ENCODE assay signal across 9 cellular contexts in genomic region chr7:100483101-100483727, GRCh38. TPM values are rescaled to one million over a fixed set of nuclear protein-coding genes. Genes with fewer than 3 reads are reported as not detected.
DNase-seq lines count a peak whose midpoint lies in the region; ATAC-seq, FAIRE-seq and TF ChIP-seq lines count a peak whose summit lies in the region.
"Had no signal": no experiment of that assay in that cellular context is flagged by ENCODE, and none has a peak within 500 bp of the region (broad histone marks: within the 10 kb centered on the region; RNA-seq: fewer than 3 reads in every experiment).

No MANE protein-coding gene starts in this region.

- no peak overlapping the region for H3K9ac ChIP-seq in endothelial cell of umbilical vein (replicated peaks; ENCODE audit: extremely low read depth, insufficient read depth, low read length)

- H3K9me1 ChIP-seq in endothelial cell of umbilical vein (replicated peaks; ENCODE audit: control insufficient read depth, extremely low read depth, insufficient read depth, low read length), result no peaks in the 10 kb centered on the region

- DNase-seq in DMS 273 (lab: John Stamatoyannopoulos, UW; ENCODE audit: unreplicated experiment), result peak; percentile 89
- DNase-seq in DMS 273 treated with DMSO at 0.1 percent for 48 hours (lab: John Stamatoyannopoulos, UW), result no peak
- DNase-seq in NCI-H345 treated with DMSO at 0.1 percent for 48 hours (lab: John Stamatoyannopoulos, UW; ENCODE audit: unreplicated experiment), result peak; percentile 34
- DNase-seq in activated CD8-positive, alpha-beta memory T cell treated with anti-CD3 and anti-CD28 coated beads, Interleukin-2, amount 50 U/mL, for 48 hours, result peak; percentile 96
- peak; percentile 39 for DNase-seq in endothelial cell of umbilical vein (ENCODE audit: low read depth, low spot score)
- DNase-seq in mucosa of gallbladder (ENCODE audit: low spot score), result peak; percentile 58
- DNase-seq in stimulated activated CD8-positive, alpha-beta memory T cell treated with anti-CD3 and anti-CD28 coated beads, Interleukin-4, amount 100 ng/mL, for 1 hour (ENCODE audit: low read depth in 2 of 2, low spot score in 1 of 2), result peak; percentile 55 to 70

- intact Hi-C loops in endothelial cell of umbilical vein (cut with micrococcal nuclease), result loop anchor here (1.0 kb wide), 3 partner anchors 14 to 76 kb away; no protein-coding TSS in a partner anchor

- H2AFZ ChIP-seq in endothelial cell of umbilical vein (ENCODE audit: low read depth, low read length), result peak overlapping the region; percentile 52

- peaks cover 10% of the 10 kb centered on the region for H3K79me2 ChIP-seq in endothelial cell of umbilical vein (ENCODE audit: control insufficient read depth, insufficient read depth, low read length)

- no peak overlapping the region for H3K27ac ChIP-seq in endothelial cell of umbilical vein (ENCODE audit: insufficient read depth, low read depth, low read length)

- dilution Hi-C loops in endothelial cell of umbilical vein (cut with MboI; ENCODE audit: extremely low pct_ligation_motif_present, low sequenced_read_pairs), result no loop called here

- peaks cover 15% of the 10 kb centered on the region for H3K4me1 ChIP-seq in endothelial cell of umbilical vein (ENCODE audit: control insufficient read depth, extremely low read depth, insufficient read depth, low read length)

- H3K9me3 ChIP-seq in endothelial cell of umbilical vein (replicated peaks; ENCODE audit: control insufficient read depth, insufficient read depth, low read length), result no peaks in the 10 kb centered on the region

- ATAC-seq in HG02852 (IDR thresholded peaks at IDR 0.05; ENCODE audit: unreplicated experiment), result peak; percentile 40

- POLR2A ChIA-PET in endothelial cell of umbilical vein (lab: Charles Lee), result no interaction called here

- peak; percentile 87 to 99 for TF ChIP-seq CTCF in endothelial cell of umbilical vein (IDR thresholded peaks at IDR 0.05; ENCODE audit: extremely low read depth in 1 of 2, insufficient read depth in 1 of 2, low read depth in 1 of 2, low read length in 2 of 2)

- CTCF ChIA-PET in endothelial cell of umbilical vein (lab: Charles Lee), result interaction anchor here (0.8 to 3.0 kb wide), 16 partner anchors 10 to 242 kb away, joined by 3 to 55 read pairs (median 5); partner anchors contain the start of genes AGFG2 and ZCWPW1

- H3K4me2 ChIP-seq in endothelial cell of umbilical vein (ENCODE audit: insufficient read depth, low read length), result peak overlapping the region; percentile 20

- H3K4me3 ChIP-seq in endothelial cell of umbilical vein (replicated peaks in 1 of 3; ENCODE audit: insufficient read depth in 1 of 3, low read depth in 1 of 3, low read length in 3 of 3), result peak overlapping the region; percentile 29 to 60 (median 37)

- BruUV-seq in endothelial cell of umbilical vein (replicated peaks; lab: Mats Ljungman, UMichigan), result no TSS peak

- no peaks in the 10 kb centered on the region for H4K20me1 ChIP-seq in endothelial cell of umbilical vein (replicated peaks; ENCODE audit: control insufficient read depth, extremely low read depth, insufficient read depth, low read length)

- no peak for TF ChIP-seq POLR2A in endothelial cell of umbilical vein (IDR thresholded peaks at IDR 0.05; ENCODE audit: low read depth, low read length)

- peak; percentile 63 for FAIRE-seq in endothelial cell of umbilical vein (lab: Jason Lieb, UNC)
- FAIRE-seq: A204.1 had no signal

- no peaks in the 10 kb centered on the region for H3K27me3 ChIP-seq in endothelial cell of umbilical vein (ENCODE audit: control insufficient read depth in 2 of 2, insufficient read depth in 2 of 2, low read length in 2 of 2)

- H3K36me3 ChIP-seq in endothelial cell of umbilical vein (ENCODE audit: control insufficient read depth in 2 of 2, extremely low read depth in 1 of 2, insufficient read depth in 2 of 2, low read length in 2 of 2), result no peaks in the 10 kb centered on the region

TF ChIP-seq in endothelial cell of umbilical vein, 7 proteins besides CTCF, POLR2A, EP300 and RAD21:
- TF ChIP-seq MYC (IDR thresholded peaks at IDR 0.05; ENCODE audit: low read depth, low read length) (no peak), JUN (IDR thresholded peaks at IDR 0.05; ENCODE audit: borderline replicate concordance, insufficient read depth, insufficient read length, low read depth) (no peak), EZH2 (IDR thresholded peaks at IDR 0.05; ENCODE audit: borderline replicate concordance, low read depth, low read length, severe bottlenecking) (no peak), POLR2AphosphoS5 (IDR thresholded peaks at IDR 0.05; ENCODE audit: insufficient read depth, low read depth, low read length) (peak; percentile 63)
- TF ChIP-seq, protein P1, sequence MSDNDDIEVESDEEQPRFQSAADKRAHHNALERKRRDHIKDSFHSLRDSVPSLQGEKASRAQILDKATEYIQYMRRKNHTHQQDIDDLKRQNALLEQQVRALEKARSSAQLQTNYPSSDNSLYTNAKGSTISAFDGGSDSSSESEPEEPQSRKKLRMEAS (IDR thresholded peaks at IDR 0.05; ENCODE audit: insufficient read depth, insufficient read length), result no peak

RNA-seq across cellular contexts. Expression of gene NYAP1, which starts 0.5 kb away (rescaled TPM):
- total RNA-seq in endothelial cell of umbilical vein (2.0 and 2.8 TPM in 2 replicates), mucosa of gallbladder (1.2 TPM)
- 0.37 and 0.46 TPM in 2 replicates for polyA plus RNA-seq in endothelial cell of umbilical vein
- 0.34 and 0.76 TPM in 2 replicates for polyA plus RNA-seq in endothelial cell of umbilical vein (2011; cell fraction: cytosol; rRNA removed)
- polyA plus RNA-seq in endothelial cell of umbilical vein (2011; cell fraction: nucleus; rRNA removed), result 1.0 and 1.1 TPM in 2 replicates
- polyA plus RNA-seq in endothelial cell of umbilical vein (2012), result 1.2 and 3.3 TPM in 2 replicates
- polyA minus RNA-seq in endothelial cell of umbilical vein, result 0.27 and 0.38 TPM in 2 replicates
- not detected for polyA minus RNA-seq in endothelial cell of umbilical vein (2011; cell fraction: cytosol; rRNA and poly(A)+ RNA removed)
- polyA minus RNA-seq in endothelial cell of umbilical vein (2011; cell fraction: nucleus; rRNA and poly(A)+ RNA removed), result 0.34 TPM in 1 of 2 replicates, not detected in the other

RNA-seq across cellular contexts. Expression of gene TSC22D4, which starts 4.2 kb away (rescaled TPM):
- total RNA-seq in endothelial cell of umbilical vein, result 66.3 and 84.4 TPM in 2 replicates
- 40.1 and 52.5 TPM in 2 replicates for polyA plus RNA-seq in endothelial cell of umbilical vein
- polyA plus RNA-seq in endothelial cell of umbilical vein (2011; cell fraction: cytosol; rRNA removed), result 30.4 and 41.3 TPM in 2 replicates
- 34.7 and 40.8 TPM in 2 replicates for polyA plus RNA-seq in endothelial cell of umbilical vein (2011; cell fraction: nucleus; rRNA removed)
- 37.8 and 44.8 TPM in 2 replicates for polyA plus RNA-seq in endothelial cell of umbilical vein (2012)
- polyA minus RNA-seq in endothelial cell of umbilical vein, result 18.3 and 20.1 TPM in 2 replicates
- polyA minus RNA-seq in endothelial cell of umbilical vein (2011; cell fraction: cytosol; rRNA and poly(A)+ RNA removed), result 22.2 TPM
- polyA minus RNA-seq in endothelial cell of umbilical vein (2011; cell fraction: nucleus; rRNA and poly(A)+ RNA removed), result 9.5 and 17.6 TPM in 2 replicates
- 78.2 TPM for total RNA-seq in mucosa of gallbladder

RNA-seq across cellular contexts. Expression of gene SPACDR, which starts 19.2 kb away (rescaled TPM):
- total RNA-seq in endothelial cell of umbilical vein (1.5 and 4.1 TPM in 2 replicates), mucosa of gallbladder (1.2 TPM)
- 1.6 and 1.9 TPM in 2 replicates for polyA plus RNA-seq in endothelial cell of umbilical vein
- 1.4 and 1.9 TPM in 2 replicates for polyA plus RNA-seq in endothelial cell of umbilical vein (2011; cell fraction: cytosol; rRNA removed)
- 4.6 and 5.6 TPM in 2 replicates for polyA plus RNA-seq in endothelial cell of umbilical vein (2011; cell fraction: nucleus; rRNA removed)
- 3.3 and 3.9 TPM in 2 replicates for polyA plus RNA-seq in endothelial cell of umbilical vein (2012)
- 0.76 and 2.3 TPM in 2 replicates for polyA minus RNA-seq in endothelial cell of umbilical vein
- 1.0 TPM for polyA minus RNA-seq in endothelial cell of umbilical vein (2011; cell fraction: cytosol; rRNA and poly(A)+ RNA removed)
- polyA minus RNA-seq in endothelial cell of umbilical vein (2011; cell fraction: nucleus; rRNA and poly(A)+ RNA removed), result not detected in 2 replicates

RNA-seq across cellular contexts. Expression of gene PPP1R35, which starts 46.9 kb away (rescaled TPM):
- total RNA-seq in endothelial cell of umbilical vein (42.4 and 46.1 TPM in 2 replicates), mucosa of gallbladder (36.3 TPM)
- 37.7 and 47.9 TPM in 2 replicates for polyA plus RNA-seq in endothelial cell of umbilical vein
- polyA plus RNA-seq in endothelial cell of umbilical vein (2011; cell fraction: cytosol; rRNA removed), result 25.7 and 37.0 TPM in 2 replicates
- polyA plus RNA-seq in endothelial cell of umbilical vein (2011; cell fraction: nucleus; rRNA removed), result 49.8 and 50.0 TPM in 2 replicates
- polyA plus RNA-seq in endothelial cell of umbilical vein (2012), result 19.9 and 29.5 TPM in 2 replicates
- 4.9 and 11.9 TPM in 2 replicates for polyA minus RNA-seq in endothelial cell of umbilical vein
- 33.5 TPM for polyA minus RNA-seq in endothelial cell of umbilical vein (2011; cell fraction: cytosol; rRNA and poly(A)+ RNA removed)
- polyA minus RNA-seq in endothelial cell of umbilical vein (2011; cell fraction: nucleus; rRNA and poly(A)+ RNA removed), result 7.4 and 13.6 TPM in 2 replicates

RNA-seq across cellular contexts. Expression of gene MEPCE, which starts 53.6 kb away (rescaled TPM):
- total RNA-seq in endothelial cell of umbilical vein (37.1 and 45.8 TPM in 2 replicates), mucosa of gallbladder (40.5 TPM)
- polyA plus RNA-seq in endothelial cell of umbilical vein, result 23.3 and 24.3 TPM in 2 replicates
- 19.6 and 21.4 TPM in 2 replicates for polyA plus RNA-seq in endothelial cell of umbilical vein (2011; cell fraction: cytosol; rRNA removed)
- polyA plus RNA-seq in endothelial cell of umbilical vein (2011; cell fraction: nucleus; rRNA removed), result 31.3 and 32.3 TPM in 2 replicates
- polyA plus RNA-seq in endothelial cell of umbilical vein (2012), result 23.6 and 26.8 TPM in 2 replicates
- polyA minus RNA-seq in endothelial cell of umbilical vein, result 35.8 and 41.5 TPM in 2 replicates
- polyA minus RNA-seq in endothelial cell of umbilical vein (2011; cell fraction: cytosol; rRNA and poly(A)+ RNA removed), result 39.5 TPM
- polyA minus RNA-seq in endothelial cell of umbilical vein (2011; cell fraction: nucleus; rRNA and poly(A)+ RNA removed), result 20.8 and 30.8 TPM in 2 replicates
